26 cellular contexts compared by ENCODE assay signal in genomic region chr12:16437281-16437816, GRCh38.
"Had no signal": no experiment of that assay in that cellular context is flagged by ENCODE, and none has a peak within 500 bp of the region (broad histone marks: within the 10 kb centered on the region; RNA-seq: fewer than 3 reads in every experiment).

No MANE protein-coding gene starts in this region.

- H3K27me3 ChIP-seq: ascending aorta, colonic mucosa, heart right ventricle, tibial artery, uterus had no signal

- H3K27ac ChIP-seq: ascending aorta, colonic mucosa, heart right ventricle, tibial artery, uterus had no signal

- H3K36me3 ChIP-seq: ascending aorta, colonic mucosa, heart right ventricle, tibial artery had no signal

- FAIRE-seq: frontal cortex had no signal

- DNase-seq: activated CD4-positive, CD25-positive, alpha-beta regulatory T cell treated with anti-CD3 and anti-CD28 coated beads, Interleukin-2, amount 50 U/mL, for 72 hours; activated CD8-positive, alpha-beta memory T cell treated with anti-CD3 and anti-CD28 coated beads for 24 hours; activated CD8-positive, alpha-beta memory T cell treated with anti-CD3 and anti-CD28 coated beads, Interleukin-2, amount 50 U/mL, for 48 hours; activated effector memory CD4-positive, alpha-beta T cell treated with Interleukin-2 at 50 U/mL for 16 hours; activated naive CD4-positive, alpha-beta T cell treated with anti-CD3 and anti-CD28 coated beads, Interleukin-2, amount 50 U/mL, for 16 hours; activated T-cell treated with anti-CD3 and anti-CD28 coated beads, Interleukin-2, amount 50 U/mL, for 48 hours; colonic mucosa; endodermal cell; erythroblast; heart right ventricle; immature natural killer cell; left cardiac atrium; midbrain; nephron progenitor cell; occipital lobe; posterior cingulate gyrus; retina; stimulated activated CD4-positive, alpha-beta T cell treated with anti-CD3 and anti-CD28 coated beads, Interleukin-2, amount 100 ng/mL, for 24 hours; stimulated activated naive CD4-positive, alpha-beta T cell treated with Interleukin-2 at 50 U/mL for 16 hours; T-helper 1 cell; T-helper 9 cell; tibial artery; uterus had no signal

- H3K4me1 ChIP-seq: ascending aorta, colonic mucosa, heart right ventricle, tibial artery, uterus had no signal

- H3K4me3 ChIP-seq: ascending aorta, colonic mucosa, heart right ventricle, lung, tibial artery, uterus had no signal

- ATAC-seq: heart right ventricle, left cardiac atrium had no signal

- H3K9me3 ChIP-seq: ascending aorta, colonic mucosa, tibial artery, uterus had no signal
